In genomic region chr1:69414574-69414973, GRCh38 we compare ENCODE assay signal across 11 cellular contexts.
"Had no signal": no experiment of that assay in that cellular context is flagged by ENCODE, and none has a peak within 500 bp of the region (broad histone marks: within the 10 kb centered on the region; RNA-seq: fewer than 3 reads in every experiment).

No MANE protein-coding gene starts in this region.

- H3K4me3 ChIP-seq: GM23248, GM23338, HAP-1 had no signal

- H3K27ac ChIP-seq: GM23248 had no signal

- H3K4me1 Mint-ChIP-seq: GM23338, H9 had no signal

- H3K4me1 ChIP-seq: HAP-1 had no signal

- DNase-seq: GM23248, GOT3, H7, H9, HCEC 1CT, HFFc6 had no signal

- H3K4me3 Mint-ChIP-seq: GM23338, H9, HFFc6 had no signal

- H3K9ac ChIP-seq: GM23248 had no signal

- H3K4me2 ChIP-seq: GM23338 had no signal

- FAIRE-seq: H1, H54 had no signal

- H3K27ac Mint-ChIP-seq: GM23338, H9, HFFc6 had no signal

- ATAC-seq: GM23338, HCT116 had no signal

- H3K9me3 ChIP-seq: HAP-1 had no signal

- H3K9me3 Mint-ChIP-seq: GM23338 had no signal

- H2AFZ ChIP-seq: GM23248, GM23338 had no signal

- H3K36me3 ChIP-seq: HAP-1 had no signal
